ENCODE assay signal across 8 cellular contexts in genomic region chr9:136711751-136712689, GRCh38. TPM values are rescaled to one million over a fixed set of nuclear protein-coding genes. Genes with fewer than 3 reads are reported as not detected.
A peak's percentile ranks its signal among the peaks of the same experiment; 100 is the strongest.
DNase-seq lines count a peak whose midpoint lies in the region; ATAC-seq and TF ChIP-seq lines count a peak whose summit lies in the region.

DIPK1B (plus strand) TSS chr9:136712572; CDS start chr9:136712666, 94 bp downstream.

- H4K12ac ChIP-seq in trophoblast cell (ENCODE audit: low read depth, low read length) = peak within 1 kb of the TSS; percentile 40

- no peak for TF ChIP-seq EP300 in SK-N-SH (IDR thresholded peaks at IDR 0.05; ENCODE audit: borderline replicate concordance in 1 of 2, low read depth in 1 of 2, low read length in 1 of 2)

- H4K8ac ChIP-seq in trophoblast cell (ENCODE audit: low read depth, low read length) = peak within 1 kb of the TSS; percentile 94

- H3K9ac ChIP-seq in HUES6 (ENCODE audit: low read length) = peak within 1 kb of the TSS; percentile 66
- peak within 1 kb of the TSS; percentile 67 for H3K9ac ChIP-seq in SK-N-SH
- peak within 1 kb of the TSS; percentile 80 for H3K9ac ChIP-seq in trophoblast cell (ENCODE audit: low read length)

- H3K4me2 ChIP-seq in SK-N-SH (peak within 1 kb of the TSS; percentile 90), trophoblast cell (ENCODE audit: low read length) (peak within 1 kb of the TSS; percentile 92)

- H3K79me1 ChIP-seq in trophoblast cell (ENCODE audit: low read length) = peaks cover 22% of the 10 kb centered on the region

- peak within 1 kb of the TSS; percentile 90 for H4K91ac ChIP-seq in trophoblast cell (ENCODE audit: low read depth, low read length)

- DNase-seq in A172 (ENCODE audit: low spot score) (no peak), SK-N-SH (peak; percentile 100), fibroblast of villous mesenchyme (ENCODE audit: low read depth) (no peak), trophoblast cell (peak in 1 of 2 donors; percentile 31), NAMALWA (ENCODE audit: low spot score) (no peak)
- DNase-seq in stimulated activated CD4-positive, alpha-beta T cell treated with anti-CD3 and anti-CD28 coated beads, Interleukin-15, amount 100 ng/mL, for 24 hours = no peak

- TF ChIP-seq CTCF in SK-N-SH (IDR thresholded peaks at IDR 0.05) (no peak), fibroblast of villous mesenchyme (IDR thresholded peaks at IDR 0.05; ENCODE audit: insufficient read depth, low read depth, low read length) (no peak)

- peak within 1 kb of the TSS; percentile 52 for H2BK120ac ChIP-seq in trophoblast cell (ENCODE audit: insufficient read depth, low read length, poor library complexity)

- POLR2A ChIA-PET in SK-N-SH (lab: Yijun Ruan, JAX) = interaction anchor here (1.0 to 4.2 kb wide), 2 partner anchors 16 to 17 kb away, joined by 3 to 51 read pairs; no protein-coding TSS in a partner anchor

- no peak for TF ChIP-seq RAD21 in SK-N-SH (IDR thresholded peaks at IDR 0.05; ENCODE audit: low read length)

- peaks cover 17% of the 10 kb centered on the region for H3F3A ChIP-seq in SK-N-SH (replicated peaks; ENCODE audit: insufficient read depth)

- H2AFZ ChIP-seq in SK-N-SH (ENCODE audit: low read depth) (0 out of 2 replicates have a peak within 1 kb of the TSS, but pooled peaks have one; percentile 46), trophoblast cell (ENCODE audit: insufficient read depth, low read length, poor library complexity) (peak within 1 kb of the TSS; percentile 62)

- H3K9me3 ChIP-seq in HUES6 (ENCODE audit: control insufficient read depth, insufficient read depth, low read depth, low read length) = no peaks in the 10 kb centered on the region
- no peaks in the 10 kb centered on the region for H3K9me3 ChIP-seq in SK-N-SH
- no peaks in the 10 kb centered on the region for H3K9me3 ChIP-seq in trophoblast cell (ENCODE audit: insufficient read depth, low read depth, low read length)

- H2BK12ac ChIP-seq in trophoblast cell (ENCODE audit: low read length) = peak within 1 kb of the TSS; percentile 68

- no peak within 1 kb of the TSS for H3K23ac ChIP-seq in trophoblast cell (ENCODE audit: low read length)

- 7% methylated on average over 29 of the region's 119 CpGs for WGBS in SK-N-SH (ENCODE audit: low lambda C conversion rate)
- no CpG with 5 or more reads among the region's 119 CpGs for WGBS in trophoblast cell (ENCODE audit: extremely low coverage, insufficient coverage, insufficient read length)

- H3K27me3 ChIP-seq in HUES6 (ENCODE audit: control insufficient read depth, insufficient read depth, low read length) (peaks cover 9% of the 10 kb centered on the region; the same call in 1 of the 2 replicates), SK-N-SH (ENCODE audit: insufficient read depth) (no peaks in the 10 kb centered on the region), trophoblast cell (ENCODE audit: insufficient read depth, low read length) (peaks cover 2% of the 10 kb centered on the region)

- H3K9me2 ChIP-seq in SK-N-SH = no peaks in the 10 kb centered on the region

- H3K4me3 ChIP-seq in HUES6 (ENCODE audit: low read depth, low read length) = peak within 1 kb of the TSS; percentile 83
- H3K4me3 ChIP-seq in SK-N-SH (ENCODE audit: low read depth in 2 of 2, low read length in 1 of 2) = peak within 1 kb of the TSS; percentile 61 to 69
- H3K4me3 ChIP-seq in fibroblast of villous mesenchyme (ENCODE audit: low read depth, low read length) = peak within 1 kb of the TSS; percentile 41
- peak within 1 kb of the TSS; percentile 81 for H3K4me3 ChIP-seq in trophoblast cell (ENCODE audit: low read depth, low read length)

- H3K79me2 ChIP-seq in SK-N-SH (ENCODE audit: insufficient read depth) (no peaks in the 10 kb centered on the region), trophoblast cell (ENCODE audit: control insufficient read depth, insufficient read depth, low read length, poor library complexity) (peaks cover 9% of the 10 kb centered on the region)

- peak within 1 kb of the TSS; percentile 35 for H3K4ac ChIP-seq in trophoblast cell (ENCODE audit: low read depth, low read length)

- H3K4me1 ChIP-seq in HUES6 (ENCODE audit: control insufficient read depth, insufficient read depth, low read length) = peaks cover 11% of the 10 kb centered on the region
- peaks cover 4 to 18% of the 10 kb centered on the region in 2 experiments; a peak in 1 of 4 replicates for H3K4me1 ChIP-seq in SK-N-SH (ENCODE audit: control insufficient read depth in 1 of 2, insufficient read depth in 2 of 2, low read depth in 1 of 2, low read length in 1 of 2)
- peaks cover 22 to 27% of the 10 kb centered on the region in 2 experiments for H3K4me1 ChIP-seq in trophoblast cell (ENCODE audit: control insufficient read depth in 1 of 2, insufficient read depth in 2 of 2, low read length in 2 of 2)

- no peaks in the 10 kb centered on the region; the same call in none of the 2 replicates for H3K36me3 ChIP-seq in HUES6 (ENCODE audit: control insufficient read depth, insufficient read depth, low read length)
- H3K36me3 ChIP-seq in SK-N-SH (replicated peaks in 1 of 2; ENCODE audit: control insufficient read depth in 1 of 2, insufficient read depth in 2 of 2, low read length in 1 of 2) = no peaks in the 10 kb centered on the region
- H3K36me3 ChIP-seq in trophoblast cell (ENCODE audit: control insufficient read depth in 1 of 2, insufficient read depth in 2 of 2, low read length in 2 of 2) = no peaks in the 10 kb centered on the region

- peak within 1 kb of the TSS; percentile 95 for H3K14ac ChIP-seq in trophoblast cell (ENCODE audit: low read length)

- peak within 1 kb of the TSS; percentile 89 for H3K18ac ChIP-seq in trophoblast cell (ENCODE audit: low read length)

- H3K27ac ChIP-seq in HUES6 (ENCODE audit: low read depth, low read length) (no peak within 1 kb of the TSS), SK-N-SH (ENCODE audit: low read depth in 2 of 2, low read length in 1 of 2) (peak within 1 kb of the TSS in 1 of 2 experiments; percentile 71; a peak in 2 of 4 replicates), trophoblast cell (ENCODE audit: low read depth, low read length) (peak within 1 kb of the TSS; percentile 13)

- peak within 1 kb of the TSS; percentile 43 for H2BK5ac ChIP-seq in trophoblast cell (ENCODE audit: low read depth, low read length, poor library complexity)

- ATAC-seq in HG02852 (IDR thresholded peaks at IDR 0.05; ENCODE audit: unreplicated experiment) = no peak

- H2AK5ac ChIP-seq in trophoblast cell (ENCODE audit: low read length) = peak within 1 kb of the TSS; percentile 92

- H4K20me1 ChIP-seq in SK-N-SH (ENCODE audit: insufficient read depth) = no peaks in the 10 kb centered on the region

- CTCF ChIA-PET in SK-N-SH (lab: Yijun Ruan, JAX) = interaction anchor here (0.9 to 8.4 kb wide), 5 partner anchors 16 to 227 kb away, joined by 3 to 99 read pairs (median 6); partner anchors contain the start of gene LCN8

TF ChIP-seq in SK-N-SH, 30 proteins besides CTCF, POLR2A, EP300 and RAD21 (continues in another document):
- TF ChIP-seq FOXM1 (IDR thresholded peaks at IDR 0.05; ENCODE audit: low read depth) = no peak
- TF ChIP-seq YY1 (IDR thresholded peaks at IDR 0.05; ENCODE audit: low read depth) = no peak
- TF ChIP-seq SMC3 (IDR thresholded peaks at IDR 0.05; ENCODE audit: low read depth, low read length) = no peak
- no peak for TF ChIP-seq ELF1 (IDR thresholded peaks at IDR 0.05)
- TF ChIP-seq JUND (IDR thresholded peaks at IDR 0.05) = no peak
- TF ChIP-seq RXRA (IDR thresholded peaks at IDR 0.05; ENCODE audit: borderline replicate concordance, low read depth) = no peak
- no peak for TF ChIP-seq RCOR1 (IDR thresholded peaks at IDR 0.05; ENCODE audit: low read length)
- no peak for TF ChIP-seq MEF2A (IDR thresholded peaks at IDR 0.05; ENCODE audit: borderline replicate concordance, low read depth)
- no peak for TF ChIP-seq SIN3A (IDR thresholded peaks at IDR 0.05; ENCODE audit: borderline replicate concordance, low read depth, low read length)
- no peak for TF ChIP-seq MXI1 (IDR thresholded peaks at IDR 0.05; ENCODE audit: low read depth, low read length)
- no peak for TF ChIP-seq EZH2phosphoT487 (IDR thresholded peaks at IDR 0.05; ENCODE audit: borderline replicate concordance, low read depth)
- TF ChIP-seq, protein P1, sequence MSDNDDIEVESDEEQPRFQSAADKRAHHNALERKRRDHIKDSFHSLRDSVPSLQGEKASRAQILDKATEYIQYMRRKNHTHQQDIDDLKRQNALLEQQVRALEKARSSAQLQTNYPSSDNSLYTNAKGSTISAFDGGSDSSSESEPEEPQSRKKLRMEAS (IDR thresholded peaks at IDR 0.05; ENCODE audit: low read depth) = no peak
- TF ChIP-seq IRF3 (IDR thresholded peaks at IDR 0.05; ENCODE audit: low read depth, low read length) = no peak

RNA-seq across cellular contexts. Expression of gene DIPK1B, which starts in this region (rescaled TPM):
- 16.0 and 16.7 TPM in 2 replicates for total RNA-seq in A172 (2014; rRNA removed; shearing (Covaris generic))
- polyA plus RNA-seq in SK-N-SH (2012; rRNA removed) = 24.5 and 27.1 TPM in 2 replicates
- polyA plus RNA-seq in SK-N-SH (2012; cell fraction: cytosol; rRNA removed) = 10.2 and 18.9 TPM in 2 replicates
- 29.2 and 33.2 TPM in 2 replicates for polyA plus RNA-seq in SK-N-SH (2012; cell fraction: nucleus; rRNA removed)
- under 0.01 and 0.43 TPM in 2 replicates for total RNA-seq in fibroblast of villous mesenchyme
- 29.3 and 30.2 TPM in 2 replicates for polyA plus RNA-seq in trophoblast cell (2013)

Comparison
In these comparisons a context has a peak if more than half of its experiments do, and no peak if none do; other contexts are left out.
1. RNA of gene DIPK1B (total RNA-seq): 16.0 to 16.7 TPM in A172; under 0.01 to 0.43 TPM in fibroblast of villous mesenchyme; every median in the first group is over 10 times any median in the second.
2. Peak in every context shown above with its lines, with median percentiles within 50 percentile points of each other: H3K4me3 ChIP-seq and H3K9ac ChIP-seq.